Comparison of ENCODE assay signal across 15 cellular contexts in the genomic region with DNA sequence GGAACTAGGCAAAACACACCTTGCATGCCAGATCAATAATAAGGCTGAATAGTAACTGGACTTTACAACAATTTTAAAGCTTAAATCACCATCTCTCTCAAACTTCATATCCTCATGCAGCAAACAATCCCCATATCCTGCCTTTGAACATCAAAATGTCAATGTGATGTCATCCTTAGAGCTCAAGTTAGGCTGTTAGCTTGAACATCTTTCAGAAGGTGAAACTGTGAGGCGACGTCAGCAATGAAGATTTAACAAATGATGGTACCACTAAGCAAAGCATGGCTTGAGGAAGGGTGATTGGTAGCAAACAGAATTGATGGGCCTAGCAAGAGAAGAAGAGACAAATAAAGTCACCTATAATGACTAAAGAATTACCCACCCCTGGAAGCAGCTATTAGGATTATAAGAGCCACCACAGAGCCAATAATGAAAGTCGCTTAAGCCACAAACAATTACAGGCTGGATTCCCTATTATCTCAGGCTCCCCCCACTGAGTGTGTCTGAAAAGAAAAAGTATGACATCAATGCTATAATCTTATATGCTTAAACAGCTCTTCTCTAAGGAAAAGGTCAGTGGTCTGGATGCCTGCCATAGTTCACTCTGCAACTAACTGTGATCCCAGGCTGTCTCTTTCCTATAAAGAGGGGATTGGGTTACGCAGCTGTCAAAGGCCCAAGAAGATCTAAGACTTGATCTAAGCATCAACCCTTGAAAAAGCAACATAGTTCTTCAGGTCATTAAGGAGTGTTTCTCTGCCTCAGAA.
DNase-seq lines count a peak whose midpoint lies in the region; TF ChIP-seq lines count a peak whose summit lies in the region.
"Had no signal": no experiment of that assay in that cellular context is flagged by ENCODE, and none has a peak within 500 bp of the region (broad histone marks: within the 10 kb centered on the region; RNA-seq: fewer than 3 reads in every experiment).

No MANE protein-coding gene starts in this region.

- no peak for TF ChIP-seq CTCF in nephron (IDR thresholded peaks at IDR 0.05; ENCODE audit: unreplicated experiment in 3 of 3)

- no peak overlapping the region for H3K27ac ChIP-seq in caudate nucleus (ENCODE audit: low read depth, low read length)
- H3K27ac ChIP-seq: 22Rv1, breast epithelium, neutrophil, tibial nerve had no signal

- H3K27ac Mint-ChIP-seq in nephron: peak overlapping the region; percentile 18 to 83 (median 40)
- H3K27ac Mint-ChIP-seq: activated CD8-positive, alpha-beta T cell treated with anti-CD3 and anti-CD28 coated beads, Interleukin-2, amount 10 ng/mL, durations not matched to agents 7 days and 5 days; CD8-positive, alpha-beta T cell had no signal

- H3K36me3 Mint-ChIP-seq in nephron (ENCODE audit: low read depth): peaks cover 16% of the 10 kb centered on the region
- H3K36me3 Mint-ChIP-seq: CD8-positive, alpha-beta T cell had no signal

- H3K4me1 Mint-ChIP-seq in nephron: peaks cover 83% of the 10 kb centered on the region

- DNase-seq in NCI-H1092 treated with DMSO at 0.1 percent for 48 hours (lab: John Stamatoyannopoulos, UW): peak; percentile 79
- DNase-seq in NCI-H1092 (lab: John Stamatoyannopoulos, UW): no peak
- DNase-seq in NCI-H524 (lab: John Stamatoyannopoulos, UW): peak; percentile 63 to 89
- DNase-seq in ecto neural progenitor cell (ENCODE audit: low spot score): peak; percentile 52
- DNase-seq in Kasumi-1 (lab: John Stamatoyannopoulos, UW): no peak
- DNase-seq in caudate nucleus (lab: John Stamatoyannopoulos, UW): no peak
- no peak for DNase-seq in epidermal melanocyte (ENCODE audit: insufficient read length, low spot score)
- DNase-seq: activated CD8-positive, alpha-beta T cell treated with anti-CD3 and anti-CD28 coated beads, Interleukin-2, amount 10 ng/mL, durations not matched to agents 7 days and 5 days; activated effector memory CD4-positive, alpha-beta T cell treated with anti-CD3 and anti-CD28 coated beads, Interleukin-2, amount 50 U/mL, for 16 hours; CD8-positive, alpha-beta T cell had no signal

- no peaks in the 10 kb centered on the region for H3K27me3 Mint-ChIP-seq in nephron (ENCODE audit: low read depth)

- peak overlapping the region in 1 of 3 experiments; percentile 44 for H3K4me3 Mint-ChIP-seq in nephron
- H3K4me3 Mint-ChIP-seq: activated CD8-positive, alpha-beta T cell treated with anti-CD3 and anti-CD28 coated beads, Interleukin-2, amount 10 ng/mL, durations not matched to agents 7 days and 5 days; CD8-positive, alpha-beta T cell had no signal

- no peaks in the 10 kb centered on the region for H3K9me3 Mint-ChIP-seq in nephron
- H3K9me3 Mint-ChIP-seq: CD8-positive, alpha-beta T cell had no signal

Comparison
In these comparisons a context has a peak if more than half of its experiments do, and no peak if none do; other contexts are left out.
1. DNase-seq: peak in NCI-H1092 treated with DMSO at 0.1 percent for 48 hours (single experiment), NCI-H524 (2 of 2) and ecto neural progenitor cell (single experiment); none in NCI-H1092 (single experiment), Kasumi-1 (0 of 2), caudate nucleus (0 of 61) and epidermal melanocyte (single experiment).